ENCODE assay signal across 17 cellular contexts in the genomic region with DNA sequence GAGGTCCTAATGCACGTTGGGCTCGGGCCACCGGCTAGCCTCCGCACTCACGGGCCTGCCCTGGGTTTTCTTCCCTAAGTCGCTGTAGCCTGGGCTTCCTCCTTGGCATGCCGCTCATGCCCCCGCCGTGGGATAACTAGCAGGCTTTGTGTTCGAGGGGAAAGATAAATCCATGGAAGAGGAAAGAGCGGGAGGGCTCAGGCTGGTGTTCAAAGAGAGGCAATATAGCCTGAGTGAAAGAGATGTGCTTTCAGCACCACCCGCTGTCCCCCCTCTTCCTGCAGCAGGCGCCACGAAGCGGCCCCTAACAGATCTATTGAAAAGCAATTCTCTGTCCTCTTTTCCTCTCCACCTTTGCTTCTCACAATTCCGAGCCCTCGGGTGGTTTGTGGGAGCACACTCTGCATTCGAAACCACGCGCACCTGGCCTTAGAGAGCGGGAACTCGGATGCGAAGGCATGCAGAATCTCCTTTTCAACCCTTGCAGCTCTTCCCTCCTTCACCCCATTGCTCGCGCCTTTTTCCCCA. TPM values are rescaled to one million over a fixed set of nuclear protein-coding genes. Genes with fewer than 3 reads are reported as not detected.
A peak's percentile ranks its signal among the peaks of the same experiment; 100 is the strongest.
DNase-seq lines count a peak whose midpoint lies in the region; ATAC-seq and TF ChIP-seq lines count a peak whose summit lies in the region.
"Not testable (repeated sequence)": the region's sequence is repeated elsewhere in the genome, so short reads cannot be mapped to it uniquely, and the experiment has no call there.
"Had no signal": no experiment of that assay in that cellular context is flagged by ENCODE, and none has a peak within 500 bp of the region (broad histone marks: within the 10 kb centered on the region; RNA-seq: fewer than 3 reads in every experiment).

No MANE protein-coding gene starts in this region.

- H3K36me3 Mint-ChIP-seq in endodermal cell (ENCODE audit: low read depth); neural crest cell (ENCODE audit: low read depth): not testable (repeated sequence)

- POLR2A ChIA-PET in SK-N-SH (lab: Yijun Ruan, JAX), result not testable (repeated sequence)

- TF ChIP-seq EP300 in SK-N-SH (IDR thresholded peaks at IDR 0.05; ENCODE audit: borderline replicate concordance in 1 of 2, low read depth in 1 of 2, low read length in 1 of 2), result not testable (repeated sequence)

- CTCF ChIA-PET in SK-N-SH (lab: Yijun Ruan, JAX), result not testable (repeated sequence)

- DNase-seq in EH (ENCODE audit: low read depth) (peak; percentile 1), M059J (ENCODE audit: low read depth) (peak; percentile 9), astrocyte of the hippocampus (ENCODE audit: low read depth, low spot score) (peak; percentile 40), endodermal cell (peak; percentile 66)
- DNase-seq in SK-N-SH; neural crest cell (ENCODE audit: low read depth, low spot score); stimulated activated naive CD8-positive, alpha-beta T cell treated with anti-CD3 and anti-CD28 coated beads, Interleukin-15, amount 100 ng/mL, for 72 hours: not testable (repeated sequence)

- not testable (repeated sequence) for H3K4me3 Mint-ChIP-seq in endodermal cell; stimulated activated naive CD8-positive, alpha-beta T cell treated with anti-CD3 and anti-CD28 coated beads, Interleukin-15, amount 100 ng/mL, for 72 hours
- peak overlapping the region; percentile 41 for H3K4me3 Mint-ChIP-seq in neural crest cell

- not testable (repeated sequence) for TF ChIP-seq RAD21 in SK-N-SH (IDR thresholded peaks at IDR 0.05; ENCODE audit: low read length)

- WGBS in SK-N-SH (ENCODE audit: low lambda C conversion rate), result 18% methylated on average over 22 of the region's 25 CpGs
- 16 to 41% methylated on average over 5 to 15 of the region's 25 CpGs for WGBS in endodermal cell (ENCODE audit: insufficient coverage in 1 of 2, insufficient read length in 1 of 2), 2 experiments

- not testable (repeated sequence) for H3F3A ChIP-seq in SK-N-SH (replicated peaks; ENCODE audit: insufficient read depth)

- H3K9me3 ChIP-seq in SK-N-SH; endodermal cell (ENCODE audit: control insufficient read depth, low read length); iPS-20b (ENCODE audit: insufficient read depth, low read depth, low read length): not testable (repeated sequence)

- H3K27me3 Mint-ChIP-seq in endodermal cell (ENCODE audit: insufficient read depth) (peaks cover 62% of the 10 kb centered on the region), neural crest cell (ENCODE audit: low read depth) (peaks cover 91% of the 10 kb centered on the region)
- H3K27me3 Mint-ChIP-seq in stimulated activated naive CD8-positive, alpha-beta T cell treated with anti-CD3 and anti-CD28 coated beads, Interleukin-15, amount 100 ng/mL, for 72 hours, result peaks cover 62% of the 10 kb centered on the region

- not testable (repeated sequence) for H3K4me3 ChIP-seq in SK-N-SH (ENCODE audit: low read depth in 2 of 2, low read length in 1 of 2); endodermal cell (ENCODE audit: low read length)
- H3K4me3 ChIP-seq in iPS-20b (ENCODE audit: low read length), result peak overlapping the region; percentile 51; the same call in 1 of the 2 replicates

- H3K9me3 Mint-ChIP-seq in endodermal cell; neural crest cell; stimulated activated naive CD8-positive, alpha-beta T cell treated with anti-CD3 and anti-CD28 coated beads, Interleukin-15, amount 100 ng/mL, for 72 hours: not testable (repeated sequence)

- not testable (repeated sequence) for H2AFZ ChIP-seq in SK-N-SH (ENCODE audit: low read depth)

- not testable (repeated sequence) for H3K4me1 ChIP-seq in SK-N-SH (ENCODE audit: control insufficient read depth in 1 of 2, insufficient read depth in 2 of 2, low read depth in 1 of 2, low read length in 1 of 2); endodermal cell (ENCODE audit: control insufficient read depth, insufficient read depth, low read length); iPS-20b (ENCODE audit: insufficient read depth, low read length)

- not testable (repeated sequence) for H4K20me1 ChIP-seq in SK-N-SH (ENCODE audit: insufficient read depth)

- not testable (repeated sequence) for H3K79me2 ChIP-seq in SK-N-SH (ENCODE audit: insufficient read depth)

- not testable (repeated sequence) for H3K4me1 Mint-ChIP-seq in endodermal cell, neural crest cell
- H3K4me1 Mint-ChIP-seq in stimulated activated naive CD8-positive, alpha-beta T cell treated with anti-CD3 and anti-CD28 coated beads, Interleukin-15, amount 100 ng/mL, for 72 hours, result peaks cover 18% of the 10 kb centered on the region

- ATAC-seq in stimulated activated naive CD8-positive, alpha-beta T cell treated with anti-CD3 and anti-CD28 coated beads, Interleukin-15, amount 100 ng/mL, for 72 hours, result peak; percentile 54

- TF ChIP-seq CTCF in SK-N-SH (IDR thresholded peaks at IDR 0.05); endodermal cell (conservative IDR thresholded peaks at IDR 0.05); neural crest cell (conservative IDR thresholded peaks at IDR 0.05): not testable (repeated sequence)

- not testable (repeated sequence) for H3K27ac ChIP-seq in SK-N-SH (ENCODE audit: low read depth in 2 of 2, low read length in 1 of 2); endodermal cell (ENCODE audit: low read depth, low read length); iPS-20b (ENCODE audit: low read length)

- not testable (repeated sequence) for H3K36me3 ChIP-seq in SK-N-SH (replicated peaks in 1 of 2; ENCODE audit: control insufficient read depth in 1 of 2, insufficient read depth in 2 of 2, low read length in 1 of 2); endodermal cell (ENCODE audit: control insufficient read depth, insufficient read depth, low read length); iPS-20b (ENCODE audit: insufficient read depth, low read depth, low read length)

- peaks cover 11% of the 10 kb centered on the region; the same call in 1 of the 2 replicates for H3K27me3 ChIP-seq in SK-N-SH (ENCODE audit: insufficient read depth)
- peaks cover 68% of the 10 kb centered on the region for H3K27me3 ChIP-seq in endodermal cell (ENCODE audit: control insufficient read depth, insufficient read depth, low read length, poor library complexity, severe bottlenecking)
- peaks cover 66% of the 10 kb centered on the region for H3K27me3 ChIP-seq in iPS-20b (ENCODE audit: insufficient read depth, low read length)

- H3K9ac ChIP-seq in SK-N-SH; endodermal cell (ENCODE audit: extremely low read depth, low read length, poor library complexity, severe bottlenecking); iPS-20b (ENCODE audit: low read depth, low read length): not testable (repeated sequence)

- not testable (repeated sequence) for H3K27ac Mint-ChIP-seq in endodermal cell; neural crest cell (ENCODE audit: unreplicated experiment); stimulated activated naive CD8-positive, alpha-beta T cell treated with anti-CD3 and anti-CD28 coated beads, Interleukin-15, amount 100 ng/mL, for 72 hours

- not testable (repeated sequence) for H3K9me2 ChIP-seq in SK-N-SH

- not testable (repeated sequence) for H3K4me2 ChIP-seq in SK-N-SH

TF ChIP-seq in SK-N-SH, 30 proteins besides CTCF, POLR2A, EP300 and RAD21:
- TF ChIP-seq, protein P1, sequence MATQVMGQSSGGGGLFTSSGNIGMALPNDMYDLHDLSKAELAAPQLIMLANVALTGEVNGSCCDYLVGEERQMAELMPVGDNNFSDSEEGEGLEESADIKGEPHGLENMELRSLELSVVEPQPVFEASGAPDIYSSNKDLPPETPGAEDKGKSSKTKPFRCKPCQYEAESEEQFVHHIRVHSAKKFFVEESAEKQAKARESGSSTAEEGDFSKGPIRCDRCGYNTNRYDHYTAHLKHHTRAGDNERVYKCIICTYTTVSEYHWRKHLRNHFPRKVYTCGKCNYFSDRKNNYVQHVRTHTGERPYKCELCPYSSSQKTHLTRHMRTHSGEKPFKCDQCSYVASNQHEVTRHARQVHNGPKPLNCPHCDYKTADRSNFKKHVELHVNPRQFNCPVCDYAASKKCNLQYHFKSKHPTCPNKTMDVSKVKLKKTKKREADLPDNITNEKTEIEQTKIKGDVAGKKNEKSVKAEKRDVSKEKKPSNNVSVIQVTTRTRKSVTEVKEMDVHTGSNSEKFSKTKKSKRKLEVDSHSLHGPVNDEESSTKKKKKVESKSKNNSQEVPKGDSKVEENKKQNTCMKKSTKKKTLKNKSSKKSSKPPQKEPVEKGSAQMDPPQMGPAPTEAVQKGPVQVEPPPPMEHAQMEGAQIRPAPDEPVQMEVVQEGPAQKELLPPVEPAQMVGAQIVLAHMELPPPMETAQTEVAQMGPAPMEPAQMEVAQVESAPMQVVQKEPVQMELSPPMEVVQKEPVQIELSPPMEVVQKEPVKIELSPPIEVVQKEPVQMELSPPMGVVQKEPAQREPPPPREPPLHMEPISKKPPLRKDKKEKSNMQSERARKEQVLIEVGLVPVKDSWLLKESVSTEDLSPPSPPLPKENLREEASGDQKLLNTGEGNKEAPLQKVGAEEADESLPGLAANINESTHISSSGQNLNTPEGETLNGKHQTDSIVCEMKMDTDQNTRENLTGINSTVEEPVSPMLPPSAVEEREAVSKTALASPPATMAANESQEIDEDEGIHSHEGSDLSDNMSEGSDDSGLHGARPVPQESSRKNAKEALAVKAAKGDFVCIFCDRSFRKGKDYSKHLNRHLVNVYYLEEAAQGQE (IDR thresholded peaks at IDR 0.05; ENCODE audit: low read depth, low read length), result peak; percentile 79

RNA-seq across cellular contexts. Expression of a gene that starts 2.9 kb away (rescaled TPM):
- 0.10 and 0.22 TPM in 2 replicates for total RNA-seq in M059J (2014; rRNA removed; shearing (Covaris generic))
- not detected in 2 replicates for polyA plus RNA-seq in SK-N-SH (2012; rRNA removed)
- not detected in 2 replicates for polyA plus RNA-seq in SK-N-SH (2012; cell fraction: cytosol; rRNA removed)
- polyA plus RNA-seq in SK-N-SH (2012; cell fraction: nucleus; rRNA removed), result not detected in 2 replicates
- total RNA-seq in endodermal cell (under 1 TPM; 0.07 to 0.09 TPM), neural crest cell (0.45 and 0.49 TPM in 2 replicates)
- polyA plus RNA-seq in endodermal cell (2013, experiment 1 of 2), result 0.07 TPM
- polyA plus RNA-seq in endodermal cell (2013, experiment 2 of 2), result 0.12 TPM
- total RNA-seq: gastrocnemius medialis, left ventricle myocardium inferior, LHCN-M2, myocyte, osteoblast, skeletal muscle tissue, suprapubic skin, ureter had no signal
- polyA plus RNA-seq: CD14-positive monocyte had no signal
